21 cellular contexts compared by ENCODE assay signal in genomic region chr7:153473189-153473588, GRCh38.
"Had no signal": no experiment of that assay in that cellular context is flagged by ENCODE, and none has a peak within 500 bp of the region (broad histone marks: within the 10 kb centered on the region; RNA-seq: fewer than 3 reads in every experiment).

No MANE protein-coding gene starts in this region.

- H3K4me1 ChIP-seq: left lung, neural progenitor cell, spleen, transverse colon had no signal

- H3K36me3 ChIP-seq: esophagus muscularis mucosa, gastroesophageal sphincter, left lung, neural progenitor cell, ovary, spleen, transverse colon had no signal

- DNase-seq: effector memory CD4-positive, alpha-beta T cell; glutamatergic neuron; left lung; mesenchymal stem cell; midbrain; nucleus accumbens; spleen; stimulated activated CD4-positive, alpha-beta T cell treated with anti-CD3 and anti-CD28 coated beads, Interleukin-15, amount 100 ng/mL, for 24 hours; stimulated activated CD4-positive, alpha-beta T cell treated with anti-CD3 and anti-CD28 coated beads, Interleukin-1b, Interleukin-23, amount 100 ng/mL, for 48 hours; stimulated activated CD4-positive, alpha-beta T cell treated with anti-CD3 and anti-CD28 coated beads, Interleukin-4, amount 100 ng/mL, for 24 hours; transverse colon had no signal

- H3K27me3 ChIP-seq: esophagus muscularis mucosa, gastroesophageal sphincter, hepatocyte, left lung, neural progenitor cell, ovary, spleen, transverse colon had no signal

- ATAC-seq: gastroesophageal sphincter; left lung; natural killer cell treated with Interleukin-12 subunit alpha and Interleukin-12 subunit beta and Interleukin-15 and Interleukin-18, amount 100 ng/mL, for 72 hours; sciatic nerve; stimulated activated memory B cell treated with anti-CD40 and anti-IgM and Interleukin-4, amounts not matched to agents 10 μg/mL and 1 μg/mL and 100 μg/mL, for 72 hours had no signal

- H3K27ac ChIP-seq: epithelial cell of prostate, esophagus muscularis mucosa, gastroesophageal sphincter, hepatocyte, left lung, neural progenitor cell, ovary, transverse colon had no signal

- H3K9me3 ChIP-seq: esophagus muscularis mucosa, gastroesophageal sphincter, ovary, transverse colon had no signal

- H3K4me3 ChIP-seq: esophagus muscularis mucosa, gastroesophageal sphincter, hepatocyte, left lung, lung, neural progenitor cell, ovary, spleen, transverse colon had no signal
